In genomic region chr17:41966453-41967140, GRCh38 we compare ENCODE assay signal across 8 cellular contexts. TPM values are rescaled to one million over a fixed set of nuclear protein-coding genes. Genes with fewer than 3 reads are reported as not detected.
DNase-seq lines count a peak whose midpoint lies in the region; ATAC-seq and TF ChIP-seq lines count a peak whose summit lies in the region.

Gene CNP, plus strand, starts transcription at chr17:41966795. Its CDS starts 90 bp downstream, at chr17:41966885.

- peak within 1 kb of the TSS; percentile 78 for H3K9ac ChIP-seq in H9 (ENCODE audit: extremely low read depth, insufficient read length, low read length)

- H3K18ac ChIP-seq in H9 (ENCODE audit: insufficient read length, low read depth, low read length), result peak within 1 kb of the TSS; percentile 59

- peak within 1 kb of the TSS; percentile 27; the same call in 1 of the 2 replicates for H3K4ac ChIP-seq in H9 (ENCODE audit: low read depth, low read length)

- H3K27me3 ChIP-seq in DOHH2 (ENCODE audit: control insufficient read depth, low read length) (no peaks in the 10 kb centered on the region), H9 (ENCODE audit: insufficient read depth, low read length) (no peaks in the 10 kb centered on the region), gastroesophageal sphincter (no peaks in the 10 kb centered on the region)

- peak within 1 kb of the TSS; percentile 76 to 87 for H3K4me3 Mint-ChIP-seq in H9

- peak within 1 kb of the TSS; percentile 65 to 93 (median 76); a peak in 5 of 7 replicates for H3K27ac Mint-ChIP-seq in H9

- H3K4me1 Mint-ChIP-seq in H9, result peaks cover 23 to 33% of the 10 kb centered on the region in 2 experiments

- peak; percentile 94 for ATAC-seq in gastroesophageal sphincter

- no peaks in the 10 kb centered on the region for H3K9me3 ChIP-seq in DOHH2 (ENCODE audit: control insufficient read depth, insufficient read depth, low read length)
- no peaks in the 10 kb centered on the region for H3K9me3 ChIP-seq in H9 (ENCODE audit: control insufficient read depth, low read depth, low read length)
- H3K9me3 ChIP-seq in gastroesophageal sphincter, result no peaks in the 10 kb centered on the region

- H3K14ac ChIP-seq in H9 (ENCODE audit: insufficient read depth, low read length), result peak within 1 kb of the TSS; percentile 67

- peaks cover 4% of the 10 kb centered on the region; the same call in 1 of the 2 replicates for H3K27me3 Mint-ChIP-seq in H9 (ENCODE audit: low read depth)

- H3K27ac ChIP-seq in DOHH2 (ENCODE audit: low read depth, low read length) (peak within 1 kb of the TSS; percentile 59), H9 (ENCODE audit: insufficient read length, low read depth, low read length) (no peak within 1 kb of the TSS), gastroesophageal sphincter (peak within 1 kb of the TSS; percentile 79 to 92 (median 89)), substantia nigra (ENCODE audit: low read depth, low read length, poor library complexity, severe bottlenecking) (peak within 1 kb of the TSS; percentile 99)

- H3K4me3 ChIP-seq in DOHH2 (ENCODE audit: low read length), result peak within 1 kb of the TSS; percentile 89
- peak within 1 kb of the TSS; percentile 78 to 81 for H3K4me3 ChIP-seq in gastroesophageal sphincter

- no peak within 1 kb of the TSS for H3K56ac ChIP-seq in H9 (ENCODE audit: insufficient read length, low read depth, low read length)

- WGBS in H9 (ENCODE audit: extremely low coverage, insufficient read length, low lambda C conversion rate), result no CpG with 5 or more reads among the region's 71 CpGs
- WGBS in gastroesophageal sphincter (ENCODE audit: low coverage in 1 of 2), 2 donors, result 0% methylated on average over 2 to 9 of the region's 71 CpGs

- H3K36me3 ChIP-seq in DOHH2 (ENCODE audit: control insufficient read depth, low read length) (peaks cover 33% of the 10 kb centered on the region), gastroesophageal sphincter (peaks cover 0 to 37% of the 10 kb centered on the region in 2 donors)

- H3K4me1 ChIP-seq in DOHH2 (ENCODE audit: control insufficient read depth, low read length), result peaks cover 44% of the 10 kb centered on the region
- no peaks in the 10 kb centered on the region for H3K4me1 ChIP-seq in H9 (ENCODE audit: insufficient read depth, low read length)
- peaks cover 0 to 67% (median 20%) of the 10 kb centered on the region in 3 donors for H3K4me1 ChIP-seq in gastroesophageal sphincter

- TF ChIP-seq POLR2A in gastroesophageal sphincter (IDR thresholded peaks at IDR 0.05), result peak; percentile 78 to 85

- H3K23me2 ChIP-seq in H9 (ENCODE audit: insufficient read length, low read depth, low read length, poor library complexity, severe bottlenecking), result peaks cover 12% of the 10 kb centered on the region

- H2AK5ac ChIP-seq in H9 (ENCODE audit: insufficient read length, low read length), result no peak within 1 kb of the TSS

- peak within 1 kb of the TSS; percentile 5 for H2BK12ac ChIP-seq in H9 (ENCODE audit: insufficient read length, low read depth, low read length)

- no peaks in the 10 kb centered on the region for H3K9me2 ChIP-seq in DOHH2 (replicated peaks; ENCODE audit: control insufficient read depth, low read length)

- H3K79me1 ChIP-seq in H9 (ENCODE audit: insufficient read depth, low read depth, low read length, poor library complexity, severe bottlenecking), result no peaks in the 10 kb centered on the region

- H3K4me2 ChIP-seq in DOHH2 (ENCODE audit: low read length) (peak within 1 kb of the TSS; percentile 73), H9 (ENCODE audit: insufficient read depth, insufficient read length, low read length) (peak within 1 kb of the TSS; percentile 91)

- no peaks in the 10 kb centered on the region for H3K9me3 Mint-ChIP-seq in H9

- no peak within 1 kb of the TSS for H4K5ac ChIP-seq in H9 (ENCODE audit: insufficient read length, low read depth, low read length)

- peaks cover 16 to 31% (median 25%) of the 10 kb centered on the region in 3 experiments for H3K36me3 Mint-ChIP-seq in H9 (ENCODE audit: insufficient read depth in 1 of 3, low read depth in 3 of 3)

- no peak within 1 kb of the TSS for H4K8ac ChIP-seq in H9 (replicated peaks; ENCODE audit: insufficient read length, low read depth, low read length)

- no peak within 1 kb of the TSS for H3K23ac ChIP-seq in H9 (ENCODE audit: insufficient read length, low read depth, low read length)

- H2BK120ac ChIP-seq in H9 (ENCODE audit: low read depth, low read length, poor library complexity, severe bottlenecking), result no peak within 1 kb of the TSS

- H2BK15ac ChIP-seq in H9 (ENCODE audit: low read depth, low read length), result peak within 1 kb of the TSS; percentile 85; the same call in 1 of the 2 replicates

- peaks cover 47% of the 10 kb centered on the region for H3K79me2 ChIP-seq in DOHH2 (ENCODE audit: control insufficient read depth, low read length)
- H3K79me2 ChIP-seq in H9 (ENCODE audit: insufficient read depth, low read length), result no peaks in the 10 kb centered on the region

- H2AFZ ChIP-seq in H9 (ENCODE audit: low read length), result no peak within 1 kb of the TSS

- no peak within 1 kb of the TSS for H3T11ph ChIP-seq in H9 (ENCODE audit: low read length)

- peaks cover 18% of the 10 kb centered on the region for H3F3A ChIP-seq in DOHH2 (ENCODE audit: control insufficient read depth, insufficient read depth)

- H4K20me1 ChIP-seq in DOHH2 (ENCODE audit: control insufficient read depth, insufficient read depth, low read depth, low read length) (0 out of 2 replicates have a peak, but pooled peaks cover 8% of the 10 kb centered on the region), H9 (ENCODE audit: control insufficient read depth, insufficient read depth, insufficient read length) (no peaks in the 10 kb centered on the region)

- TF ChIP-seq EP300 in gastroesophageal sphincter (IDR thresholded peaks at IDR 0.05), result no peak

- peak; percentile 88 for DNase-seq in H9
- DNase-seq in MV-4-11 (lab: John Stamatoyannopoulos, UW), result peak; percentile 86
- DNase-seq in SK-N-DZ (ENCODE audit: low spot score), result peak; percentile 87
- DNase-seq in activated naive CD4-positive, alpha-beta T cell treated with Interleukin-2 at 50 U/mL for 16 hours, result peak; percentile 91
- peak in 55 of 56 donors; percentile 14 to 96 (median 88) for DNase-seq in nucleus accumbens (lab: John Stamatoyannopoulos, UW)
- DNase-seq in substantia nigra (lab: John Stamatoyannopoulos, UW), result peak; percentile 56 to 96 (median 88)

- H4K91ac ChIP-seq in H9 (ENCODE audit: insufficient read length, low read depth, low read length), result no peak within 1 kb of the TSS

- H2BK5ac ChIP-seq in H9 (ENCODE audit: insufficient read length, low read length), result no peak within 1 kb of the TSS

- H2BK20ac ChIP-seq in H9 (ENCODE audit: low read depth, low read length, poor library complexity, severe bottlenecking), result no peak within 1 kb of the TSS

- no peak for TF ChIP-seq CTCF in DOHH2 (IDR thresholded peaks at IDR 0.05; ENCODE audit: low read depth, low read length, poor library complexity, severe bottlenecking)
- no peak for TF ChIP-seq CTCF in H9 (conservative IDR thresholded peaks at IDR 0.05)
- TF ChIP-seq CTCF in gastroesophageal sphincter (IDR thresholded peaks at IDR 0.05), result peak in 1 of 4 experiments; percentile 18

RNA-seq across cellular contexts. Expression of gene CNP, which starts in this region (rescaled TPM):
- total RNA-seq in H9 (2021) (78.5 and 79.7 TPM in 2 replicates), gastroesophageal sphincter (10 to 100 TPM; 56.7 to 97.9 (median 64.7) TPM)
- 65.2 and 68.4 TPM in 2 replicates for polyA plus RNA-seq in SK-N-DZ (2014; cell fraction: cytosol; rRNA removed)
- 33.2 and 36.3 TPM in 2 replicates for polyA plus RNA-seq in SK-N-DZ (2014; cell fraction: nucleus; rRNA removed)
